ENCODE assay signal across 8 cellular contexts in the genomic region with DNA sequence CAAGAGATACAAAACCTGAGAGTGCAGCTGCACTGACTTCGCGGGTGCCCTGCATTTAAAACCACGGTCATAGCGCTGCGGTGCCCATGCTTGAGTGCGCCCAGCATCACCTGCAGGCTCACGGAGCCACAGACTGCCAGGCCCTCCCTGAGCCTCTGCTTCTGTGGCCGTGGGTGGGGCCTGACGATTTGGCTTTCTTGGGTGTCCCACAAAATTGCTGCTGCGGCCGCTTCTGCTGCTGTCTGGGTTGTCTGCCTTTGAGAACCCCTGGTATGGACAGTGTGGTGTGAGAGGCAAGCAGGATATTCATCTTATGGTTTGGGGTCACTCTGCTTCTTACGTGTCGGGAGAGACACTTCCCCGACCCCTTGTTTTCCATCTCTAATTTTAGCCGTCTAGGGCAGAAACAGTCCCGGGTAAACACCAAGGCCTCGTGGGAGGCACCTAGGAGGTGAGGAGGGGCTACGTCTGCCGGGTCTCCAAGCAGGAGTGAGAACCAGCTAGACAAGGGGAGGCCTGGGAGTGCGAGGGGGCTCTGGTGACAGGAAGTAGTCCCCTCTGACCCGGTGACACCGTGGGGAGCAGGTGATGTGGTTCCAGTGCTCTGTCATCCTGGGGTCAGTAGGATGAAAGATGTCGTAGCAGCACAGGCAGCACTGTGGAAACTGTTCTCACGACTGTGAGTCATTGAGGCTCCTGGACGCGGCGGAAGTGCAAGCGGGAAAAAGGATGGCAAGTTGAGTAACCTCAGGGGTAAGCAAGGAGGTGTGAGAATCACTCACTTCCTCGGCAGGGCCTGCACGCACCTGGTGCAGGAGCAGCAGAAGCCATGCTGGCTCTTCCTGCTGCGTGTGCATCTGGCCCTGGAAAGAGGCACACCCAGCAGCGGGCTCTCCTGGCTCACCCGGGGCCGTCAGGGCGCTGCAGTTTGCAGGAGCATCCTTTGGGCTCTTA.
DNase-seq lines count a peak whose midpoint lies in the region; ATAC-seq and TF ChIP-seq lines count a peak whose summit lies in the region.

No MANE protein-coding gene starts in this region.

- H3K9me3 ChIP-seq in Panc1 (ENCODE audit: control insufficient read depth, insufficient read depth, low read depth, low read length): no peaks in the 10 kb centered on the region

- peak overlapping the region; percentile 59; the same call in 1 of the 2 replicates for H3K27ac ChIP-seq in Panc1 (ENCODE audit: low read length)

- H3K27me3 ChIP-seq in Panc1 (ENCODE audit: control insufficient read depth, insufficient read depth, low read length): no peaks in the 10 kb centered on the region

- BruUV-seq in Panc1 (replicated peaks; lab: Mats Ljungman, UMichigan): no TSS peak

- ATAC-seq in Panc1 (peak; percentile 85), GM19324 (IDR thresholded peaks at IDR 0.05; ENCODE audit: low FRiP score, unreplicated experiment) (no peak)

- in situ Hi-C loops in Panc1 (cut with HindIII; ENCODE audit: low pct_unique_long_range_greater_than_20kb, low sequenced_read_pairs): no loop called here

- POLR2A ChIA-PET in Panc1 (lab: Charles Lee): no interaction called here

- peaks cover 8% of the 10 kb centered on the region for H3K4me1 ChIP-seq in Panc1 (ENCODE audit: control insufficient read depth, insufficient read depth, low read length)

- no peak overlapping the region; a peak in 1 of 4 replicates for H3K4me3 ChIP-seq in Panc1 (ENCODE audit: low read depth in 2 of 2, low read length in 2 of 2)

- no peaks in the 10 kb centered on the region for H3K36me3 ChIP-seq in Panc1 (ENCODE audit: control insufficient read depth, insufficient read depth, low read length)

- intact Hi-C loops in Panc1 (cut with micrococcal nuclease; ENCODE audit: unreplicated experiment) (no loop called here), posterior vena cava (cut with DNase I) (no loop called here)

- DNase-seq in Panc1 (ENCODE audit: low read depth, low spot score) (peak; percentile 20), activated T-helper 1 cell treated with Interleukin-2 at 50 U/mL for 16 hours (ENCODE audit: low read depth) (peak; percentile 56), kidney tubule cell (ENCODE audit: low spot score) (peak; percentile 86), posterior vena cava (ENCODE audit: low spot score) (no peak), KG1 (lab: John Stamatoyannopoulos, UW) (no peak), hippocampal formation (lab: John Stamatoyannopoulos, UW) (no peak)
- peak; percentile 73 for DNase-seq in stimulated activated naive CD4-positive, alpha-beta T cell treated with Interleukin-2 at 50 U/mL for 16 hours (lab: John Stamatoyannopoulos, UW)

- CTCF ChIA-PET in Panc1 (lab: Charles Lee): no interaction called here

- no peak for TF ChIP-seq CTCF in Panc1 (IDR thresholded peaks at IDR 0.05)

Comparison
In these comparisons a context has a peak if more than half of its experiments do, and no peak if none do; other contexts are left out.
1. DNase-seq: peak in Panc1 (single experiment), activated T-helper 1 cell treated with Interleukin-2 at 50 U/mL for 16 hours (single experiment), kidney tubule cell (single experiment) and stimulated activated naive CD4-positive, alpha-beta T cell treated with Interleukin-2 at 50 U/mL for 16 hours (single experiment); none in posterior vena cava (single experiment), KG1 (single experiment) and hippocampal formation (0 of 2).